Comparison of ENCODE assay signal across 8 cellular contexts in the genomic region with DNA sequence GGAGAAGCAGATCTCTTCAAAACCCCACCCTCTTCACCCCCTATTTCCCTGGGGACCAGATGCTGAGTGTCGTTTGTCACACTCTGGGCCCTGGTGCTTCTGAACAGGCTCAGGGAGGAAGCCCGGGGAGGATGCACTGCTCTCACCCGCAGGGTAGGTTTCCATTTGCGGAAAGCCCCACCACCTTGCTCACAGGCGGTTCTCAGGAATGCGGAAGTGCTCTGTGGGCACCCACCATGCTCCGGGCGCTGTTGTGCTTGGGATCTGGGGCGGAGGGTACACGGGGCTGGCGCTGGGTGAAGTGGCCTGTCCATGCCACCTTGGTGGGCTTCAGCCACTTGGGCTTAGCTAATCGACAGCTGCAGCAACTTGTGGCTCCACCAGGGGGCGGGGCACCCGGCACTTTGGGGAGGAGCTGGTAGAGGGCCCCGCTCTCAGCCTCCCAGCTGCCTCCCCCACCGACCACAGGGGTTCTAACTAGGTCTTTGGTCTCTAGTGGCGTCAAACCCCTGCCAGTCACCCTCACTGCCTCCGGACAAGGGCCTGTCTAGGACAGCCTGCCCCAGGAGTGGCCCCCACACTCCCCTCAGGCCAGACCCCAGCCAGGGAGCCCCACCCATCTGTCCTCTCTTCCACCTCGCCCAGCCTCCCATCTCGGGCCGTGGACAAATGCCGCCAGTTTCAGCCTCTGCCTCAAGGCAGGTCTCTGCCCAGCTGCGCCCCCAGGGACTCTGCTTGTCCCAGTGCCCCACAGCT. TPM values are rescaled to one million over a fixed set of nuclear protein-coding genes. Genes with fewer than 3 reads are reported as not detected.
A peak's percentile ranks its signal among the peaks of the same experiment; 100 is the strongest.
DNase-seq lines count a peak whose midpoint lies in the region; ATAC-seq and TF ChIP-seq lines count a peak whose summit lies in the region.

No MANE protein-coding gene starts in this region.

- H3K9me3 ChIP-seq in DND-41 (ENCODE audit: insufficient read depth, low read length, severe bottlenecking) (no peaks in the 10 kb centered on the region), adipocyte (ENCODE audit: control insufficient read depth, low read length) (no peaks in the 10 kb centered on the region)

- no peaks in the 10 kb centered on the region for H3K79me2 ChIP-seq in DND-41 (ENCODE audit: insufficient read depth, low read length)

- H3K4me2 ChIP-seq in DND-41 (ENCODE audit: insufficient read depth, low read length), result peak overlapping the region; percentile 61

- DNase-seq in DND-41 (peak; percentile 81), HT-29 (ENCODE audit: low spot score) (peak; percentile 77), T-cell (peak; percentile 68 to 91 (median 84)), adipocyte (ENCODE audit: low read depth) (peak; percentile 72), immature natural killer cell (peak; percentile 91 to 94 (median 93)), NCI-H1436 treated with DMSO at 0.1 percent for 48 hours (lab: John Stamatoyannopoulos, UW) (no peak)
- peak; percentile 69 to 74 for DNase-seq in stimulated activated CD4-positive, alpha-beta T cell treated with anti-CD3 and anti-CD28 coated beads, Interleukin-15, amount 100 ng/mL, for 48 hours (ENCODE audit: low read depth in 2 of 2)

- H3K27ac Mint-ChIP-seq in T-cell (peak overlapping the region; percentile 96 to 97), immature natural killer cell (peak overlapping the region; percentile 97 to 99 (median 98))

- TF ChIP-seq CTCF in DND-41 (IDR thresholded peaks at IDR 0.05; ENCODE audit: borderline replicate concordance, extremely low read depth, low read length, poor library complexity, severe bottlenecking), result peak; percentile 77

- CTCF ChIA-PET in T-cell (lab: Charles Lee), result interaction anchor here in 1 of 2 donors (1.1 kb wide), 2 partner anchors 16 to 263 kb away, joined by 3 to 17 read pairs; a partner anchor contains a TSS

- peak; percentile 79 for ATAC-seq in DND-41 (ENCODE audit: insufficient read depth, low read depth)
- peak; percentile 42 for ATAC-seq in GM19468 (IDR thresholded peaks at IDR 0.05; ENCODE audit: extremely low read depth, unreplicated experiment)
- peak; percentile 91 to 96 (median 94) for ATAC-seq in T-cell (replicated peaks in 1 of 4)

- H3K4me1 ChIP-seq in DND-41 (ENCODE audit: insufficient read depth, low read length) (peaks cover 48% of the 10 kb centered on the region), adipocyte (ENCODE audit: control insufficient read depth, insufficient read depth, low read length) (peaks cover 5% of the 10 kb centered on the region)

- peak overlapping the region; percentile 79 for H3K27ac ChIP-seq in DND-41 (ENCODE audit: low read length)

- peaks cover 15 to 39% (median 23%) of the 10 kb centered on the region in 3 donors for H3K4me1 Mint-ChIP-seq in T-cell
- H3K4me1 Mint-ChIP-seq in immature natural killer cell, result peaks cover 42 to 44% of the 10 kb centered on the region in 2 donors

- H3K4me3 ChIP-seq in DND-41 (ENCODE audit: low read depth in 1 of 2, low read length in 2 of 2) (peak overlapping the region in 1 of 2 experiments; percentile 47; a peak in 1 of 4 replicates), adipocyte (ENCODE audit: low read length) (peak overlapping the region; percentile 61)

- H3K4me3 Mint-ChIP-seq in T-cell (peak overlapping the region; percentile 74 to 83 (median 76)), immature natural killer cell (peak overlapping the region; percentile 80 to 88 (median 85))

- H3K9me3 Mint-ChIP-seq in T-cell (no peaks in the 10 kb centered on the region), immature natural killer cell (no peaks in the 10 kb centered on the region)

- H3K36me3 Mint-ChIP-seq in T-cell, result peaks cover 17% of the 10 kb centered on the region
- H3K36me3 Mint-ChIP-seq in immature natural killer cell, result peaks cover 0 to 12% (median 3%) of the 10 kb centered on the region in 3 donors

- H3K27me3 ChIP-seq in DND-41 (ENCODE audit: insufficient read depth, low read length, poor library complexity), result no peaks in the 10 kb centered on the region
- H3K27me3 ChIP-seq in adipocyte (replicated peaks; ENCODE audit: control insufficient read depth, insufficient read depth, low read length), result peaks cover 13% of the 10 kb centered on the region

- H3K9ac ChIP-seq in DND-41 (ENCODE audit: low read depth, low read length), result peak overlapping the region; percentile 52
- peak overlapping the region; percentile 46 for H3K9ac ChIP-seq in adipocyte (ENCODE audit: low read length)

- peaks cover 4% of the 10 kb centered on the region; the same call in 1 of the 2 replicates for H4K20me1 ChIP-seq in DND-41 (ENCODE audit: insufficient read depth, low read length)

- no peaks in the 10 kb centered on the region for H3K27me3 Mint-ChIP-seq in T-cell
- H3K27me3 Mint-ChIP-seq in immature natural killer cell (ENCODE audit: low read depth in 3 of 3), result peaks cover 8 to 17% (median 12%) of the 10 kb centered on the region in 3 donors

- H2AFZ ChIP-seq in DND-41 (ENCODE audit: low read depth, low read length), result peak overlapping the region; percentile 58

- POLR2A ChIA-PET in T-cell (lab: Charles Lee), result no interaction called here

- H3K36me3 ChIP-seq in DND-41 (ENCODE audit: insufficient read depth, low read length), result peaks cover 43% of the 10 kb centered on the region
- H3K36me3 ChIP-seq in adipocyte (ENCODE audit: control insufficient read depth, insufficient read depth, low read length, severe bottlenecking), result peaks cover 39% of the 10 kb centered on the region

RNA-seq across cellular contexts. Expression of a gene that starts 7.4 kb away (rescaled TPM):
- 384 and 431 TPM in 2 replicates for total RNA-seq in HT-29 (2014; rRNA removed; shearing (Covaris generic))
- total RNA-seq in T-cell, result 100 to 1,000 TPM; 199 to 250 (median 238) TPM
- 100 to 1,000 TPM; 173 to 261 (median 195) TPM for polyA plus RNA-seq in immature natural killer cell

RNA-seq across cellular contexts. Expression of a gene that starts 15.6 kb away (rescaled TPM):
- total RNA-seq in HT-29 (2014; rRNA removed; shearing (Covaris generic)), result 60.0 and 72.9 TPM in 2 replicates
- total RNA-seq in T-cell, result 1 to 10 TPM; 1.5 to 8.0 (median 4.5) TPM
- 10 to 100 TPM; 10.1 to 13.4 (median 12.3) TPM for polyA plus RNA-seq in immature natural killer cell

RNA-seq across cellular contexts. Expression of a gene that starts 25.4 kb away (rescaled TPM):
- 2.2 and 5.4 TPM in 2 replicates for total RNA-seq in HT-29 (2014; rRNA removed; shearing (Covaris generic))
- total RNA-seq in T-cell, result not detected
- polyA plus RNA-seq in immature natural killer cell, result not detected

RNA-seq across cellular contexts. Expression of a gene that starts 30.5 kb away (rescaled TPM):
- 2,847 and 3,158 TPM in 2 replicates for total RNA-seq in HT-29 (2014; rRNA removed; shearing (Covaris generic))
- total RNA-seq in T-cell, result 100 to 1,000 TPM in 3 of 5 donors, 10 to 100 TPM in 2; 68.3 to 200 (median 151) TPM
- 1,000 to 10,000 TPM in 1 of 3 donors, 100 to 1,000 TPM in 2; 898 to 1,247 (median 930) TPM for polyA plus RNA-seq in immature natural killer cell

RNA-seq across cellular contexts. Expression of a gene that starts 36.4 kb away (rescaled TPM):
- 2.0 and 7.3 TPM in 2 replicates for total RNA-seq in HT-29 (2014; rRNA removed; shearing (Covaris generic))
- 1 to 10 TPM in 1 of 5 donors, under 1 TPM in 2, not detected in 2; 0.54 to 1.0 (median 0.68) TPM for total RNA-seq in T-cell
- polyA plus RNA-seq in immature natural killer cell, result under 1 TPM in 2 of 3 donors, not detected in 1; 0.41 to 0.98 TPM

Comparison
In these comparisons a context has a peak if more than half of its experiments do, and no peak if none do; other contexts are left out.
1. ATAC-seq: peak in every context shown above with its lines; median percentile 94 in T-cell; 79 in DND-41; 42 in GM19468.